In the genomic region with DNA sequence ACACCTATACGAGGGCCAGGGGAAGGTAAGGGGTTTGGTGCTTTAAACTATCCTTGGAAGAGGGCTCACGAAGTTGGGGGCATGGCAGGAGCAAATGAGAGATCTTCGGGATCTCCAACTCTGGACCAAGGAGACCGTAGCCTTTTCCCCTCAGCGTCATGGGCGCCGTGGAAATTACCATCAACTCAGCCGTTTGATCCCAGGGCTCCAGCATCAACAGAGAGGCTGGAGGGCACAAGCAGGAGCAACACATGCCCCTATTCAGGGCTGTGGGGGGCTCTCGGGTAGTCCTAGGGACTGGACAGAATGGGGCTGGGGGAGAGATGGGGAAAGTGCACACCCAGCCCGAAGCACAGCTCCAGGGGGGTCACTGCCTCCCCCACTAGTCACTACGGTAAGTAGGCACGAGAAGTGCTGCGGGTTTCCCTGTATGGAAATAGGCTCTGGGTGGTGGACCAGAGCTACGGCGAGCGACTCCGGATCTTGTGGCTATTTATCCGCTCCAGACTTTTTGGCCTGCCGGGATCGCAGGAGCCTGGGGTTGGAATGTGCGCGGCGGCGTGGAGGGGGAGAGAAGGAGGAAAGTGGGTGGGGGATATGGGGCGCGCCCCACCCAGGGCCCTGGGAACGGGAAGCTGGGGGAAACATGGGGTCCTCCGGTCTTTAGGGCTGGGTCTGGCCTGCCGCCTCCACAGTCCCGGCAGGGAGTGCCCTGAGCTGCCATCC, we compare ENCODE assay signal across 8 cellular contexts. TPM values are rescaled to one million over a fixed set of nuclear protein-coding genes. Genes with fewer than 3 reads are reported as not detected.
DNase-seq lines count a peak whose midpoint lies in the region; TF ChIP-seq lines count a peak whose summit lies in the region.

No MANE protein-coding gene starts in this region.

- peak overlapping the region; percentile 88 for H3K27ac ChIP-seq in SJSA1
- H3K27ac ChIP-seq in esophagus squamous epithelium = peak overlapping the region; percentile 85 to 92 (median 88)
- peak overlapping the region; percentile 86 for H3K27ac ChIP-seq in urinary bladder (ENCODE audit: low read depth)

- H3K9me3 ChIP-seq in SJSA1 (replicated peaks) (no peaks in the 10 kb centered on the region), esophagus squamous epithelium (no peaks in the 10 kb centered on the region), mononuclear cell (ENCODE audit: low read depth, low read length) (no peaks in the 10 kb centered on the region)

- TF ChIP-seq POLR2A in esophagus squamous epithelium (IDR thresholded peaks at IDR 0.05) = peak in 1 of 4 donors; percentile 17

- H3K27me3 ChIP-seq in SJSA1 (replicated peaks) = no peaks in the 10 kb centered on the region
- no peaks in the 10 kb centered on the region for H3K27me3 ChIP-seq in esophagus squamous epithelium
- H3K27me3 ChIP-seq in mononuclear cell (ENCODE audit: insufficient read depth, low read length) = no peaks in the 10 kb centered on the region

- intact Hi-C loops in esophagus squamous epithelium (cut with DNase I) = no loop called here

- H3K36me3 ChIP-seq in SJSA1 (peaks cover 41% of the 10 kb centered on the region), esophagus squamous epithelium (peaks cover 5 to 30% (median 10%) of the 10 kb centered on the region in 3 donors), urinary bladder (ENCODE audit: insufficient read depth) (no peaks in the 10 kb centered on the region)

- TF ChIP-seq CTCF in AG10803 (conservative IDR thresholded peaks at IDR 0.05; ENCODE audit: low read length) = no peak
- no peak for TF ChIP-seq CTCF in esophagus squamous epithelium (IDR thresholded peaks at IDR 0.05)

- H3K4me1 ChIP-seq in SJSA1 (replicated peaks) (peaks cover 18% of the 10 kb centered on the region), esophagus squamous epithelium (peaks cover 24 to 52% (median 24%) of the 10 kb centered on the region in 3 donors), mononuclear cell (ENCODE audit: insufficient read depth, low read length) (no peaks in the 10 kb centered on the region), urinary bladder (ENCODE audit: insufficient read depth) (no peaks in the 10 kb centered on the region)

- peak overlapping the region; percentile 97 for H3K4me3 ChIP-seq in AG10803 (ENCODE audit: low read length)
- peak overlapping the region; percentile 56 for H3K4me3 ChIP-seq in SJSA1
- peak overlapping the region; percentile 47 to 79 (median 66) for H3K4me3 ChIP-seq in esophagus squamous epithelium
- peak overlapping the region; percentile 16 for H3K4me3 ChIP-seq in mononuclear cell (ENCODE audit: low read length)
- peak overlapping the region; percentile 52 for H3K4me3 ChIP-seq in urinary bladder (ENCODE audit: low read depth, low read length)

- WGBS in esophagus squamous epithelium, 2 donors = 11 to 16% methylated on average over 15 to 19 of the region's 30 CpGs
- WGBS in urinary bladder = 4% methylated on average over 30 of the region's 30 CpGs

- peak; percentile 91 for DNase-seq in AG10803 (ENCODE audit: low read depth)
- peak; percentile 54 for DNase-seq in HPDE6-E6E7 (ENCODE audit: extremely low spot score)
- DNase-seq in SJSA1 (ENCODE audit: low read depth in 1 of 2, low spot score in 2 of 2) = peak; percentile 85 to 87
- no peak for DNase-seq in esophagus squamous epithelium (lab: John Stamatoyannopoulos, UW)
- no peak for DNase-seq in mesenteric fat pad (ENCODE audit: low spot score)
- no peak for DNase-seq in stimulated activated CD4-positive, alpha-beta T cell treated with anti-CD3 and anti-CD28 coated beads, Interleukin-4, amount 100 ng/mL, for 4 hours

RNA-seq across cellular contexts. Expression of a gene that starts 0.5 kb away (rescaled TPM):
- total RNA-seq in SJSA1 (2014; rRNA removed; shearing (Covaris generic)) = 97.2 and 171 TPM in 2 replicates
- total RNA-seq in esophagus squamous epithelium (100 to 1,000 TPM in 3 of 4 donors, 10 to 100 TPM in 1; 66.0 to 319 (median 175) TPM), mononuclear cell (3.1 TPM), urinary bladder (429 TPM), mesenteric fat pad (310 TPM)
- polyA plus RNA-seq in urinary bladder = 366 TPM

RNA-seq across cellular contexts. Expression of a gene that starts 12.8 kb away (rescaled TPM):
- total RNA-seq in SJSA1 (2014; rRNA removed; shearing (Covaris generic)) = 21.5 and 23.8 TPM in 2 replicates
- total RNA-seq in esophagus squamous epithelium = 10 to 100 TPM; 37.8 to 52.3 (median 40.7) TPM
- total RNA-seq in mononuclear cell = 21.5 TPM
- total RNA-seq in urinary bladder = 30.8 TPM
- 44.8 TPM for polyA plus RNA-seq in urinary bladder
- 45.0 TPM for total RNA-seq in mesenteric fat pad

RNA-seq across cellular contexts. Expression of a gene that starts 28.8 kb away (rescaled TPM):
- 98.5 and 111 TPM in 2 replicates for total RNA-seq in SJSA1 (2014; rRNA removed; shearing (Covaris generic))
- total RNA-seq in esophagus squamous epithelium (100 to 1,000 TPM; 236 to 290 (median 265) TPM), mononuclear cell (262 TPM), urinary bladder (197 TPM), mesenteric fat pad (167 TPM)
- 242 TPM for polyA plus RNA-seq in urinary bladder

RNA-seq across cellular contexts. Expression of a gene that starts 32.7 kb away (rescaled TPM):
- total RNA-seq in SJSA1 (2014; rRNA removed; shearing (Covaris generic)) = 23.8 and 24.7 TPM in 2 replicates
- 10 to 100 TPM; 17.0 to 31.1 (median 23.1) TPM for total RNA-seq in esophagus squamous epithelium
- total RNA-seq in mononuclear cell = 15.4 TPM
- total RNA-seq in urinary bladder = 10.3 TPM
- polyA plus RNA-seq in urinary bladder = 25.6 TPM
- total RNA-seq in mesenteric fat pad = 19.4 TPM

RNA-seq across cellular contexts. Expression of a gene that starts 38.0 kb away (rescaled TPM):
- total RNA-seq in SJSA1 (2014; rRNA removed; shearing (Covaris generic)) = 18.6 and 27.3 TPM in 2 replicates
- 10 to 100 TPM; 18.0 to 58.6 (median 46.3) TPM for total RNA-seq in esophagus squamous epithelium
- 2.7 TPM for total RNA-seq in mononuclear cell
- total RNA-seq in urinary bladder = 27.3 TPM
- polyA plus RNA-seq in urinary bladder = 80.8 TPM
- 53.5 TPM for total RNA-seq in mesenteric fat pad

Comparison
In these comparisons a context has a peak if more than half of its experiments do, and no peak if none do; other contexts are left out.
1. DNase-seq: peak in AG10803 (single experiment), HPDE6-E6E7 (single experiment) and SJSA1 (2 of 2); none in esophagus squamous epithelium (single experiment), mesenteric fat pad (single experiment) and stimulated activated CD4-positive, alpha-beta T cell treated with anti-CD3 and anti-CD28 coated beads, Interleukin-4, amount 100 ng/mL, for 4 hours (0 of 2).
2. H3K4me3 ChIP-seq: peak in every context shown above with its lines; median percentile 97 in AG10803; 66 in esophagus squamous epithelium; 56 in SJSA1; 52 in urinary bladder; 16 in mononuclear cell.
3. RNA of a gene that starts 0.5 kb away (total RNA-seq): 429 TPM in urinary bladder (single experiment), 310 TPM in mesenteric fat pad (single experiment), 66.0 to 319 TPM in esophagus squamous epithelium and 97.2 to 171 TPM in SJSA1; 3.1 TPM in mononuclear cell (single experiment); every median in the first group is over 10 times any median in the second.
4. Peak in every context shown above with its lines, with median percentiles within 50 percentile points of each other: H3K27ac ChIP-seq.